ENCODE assay signal across 8 cellular contexts in the genomic region with DNA sequence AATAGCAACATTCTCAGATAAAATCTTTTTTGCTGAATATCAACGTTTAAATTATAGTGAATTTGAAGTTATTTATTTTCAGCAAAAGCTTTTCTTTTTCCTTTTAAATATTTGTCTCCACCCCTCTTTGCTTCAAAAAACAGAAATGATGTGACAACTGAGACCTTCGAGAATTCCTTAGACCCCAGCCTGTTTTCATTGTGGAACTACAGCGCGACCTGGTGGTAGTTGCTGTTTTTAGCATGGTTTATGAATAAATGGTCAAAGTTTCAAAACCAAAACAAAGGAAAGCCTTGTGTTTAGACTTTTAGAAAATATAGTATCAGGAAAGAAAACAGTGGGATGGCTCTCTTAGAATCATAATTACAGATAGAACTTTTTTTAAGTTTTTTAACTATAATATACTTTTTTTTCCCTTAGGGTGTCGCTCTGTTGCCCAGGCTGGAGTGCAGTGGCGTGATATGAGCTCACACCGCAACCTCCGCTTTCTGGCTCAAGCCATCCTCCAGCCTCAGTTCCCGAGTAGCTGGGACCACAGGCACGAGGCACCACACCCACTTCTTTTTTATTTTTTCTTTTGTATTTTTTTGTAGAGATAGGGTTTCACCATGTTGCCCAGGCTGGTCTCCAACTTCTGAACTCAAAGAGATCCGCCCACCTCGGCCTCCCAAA. TPM values are rescaled to one million over a fixed set of nuclear protein-coding genes. Genes with fewer than 3 reads are reported as not detected.
DNase-seq lines count a peak whose midpoint lies in the region; ATAC-seq, FAIRE-seq and TF ChIP-seq lines count a peak whose summit lies in the region.

No MANE protein-coding gene starts in this region.

- intact Hi-C loops in pancreas (cut with DNase I) = no loop called here

- FAIRE-seq in pancreas (lab: Jason Lieb, UNC) = peak; percentile 60

- 35 to 43% methylated on average over 12 of the region's 12 CpGs for whole genome bisulfite sequencing in pancreas, 2 donors

- H3K4me3 ChIP-seq in pancreas = no peak overlapping the region

- no peaks in the 10 kb centered on the region for H3K36me3 ChIP-seq in pancreas

- ATAC-seq in HG02973 (IDR thresholded peaks at IDR 0.05; ENCODE audit: unreplicated experiment) = peak; percentile 57
- ATAC-seq in foreskin keratinocyte = peak; percentile 55
- ATAC-seq in pancreas = peak in 3 of 4 donors; percentile 62 to 69 (median 66)
- ATAC-seq in HG02884 (IDR thresholded peaks at IDR 0.05; ENCODE audit: unreplicated experiment) = no peak

- peak; percentile 91 for TF ChIP-seq CTCF in foreskin keratinocyte (conservative IDR thresholded peaks at IDR 0.05)
- peak in 3 of 4 donors; percentile 51 to 55 (median 51) for TF ChIP-seq CTCF in pancreas (IDR thresholded peaks at IDR 0.05)

- H3K27me3 ChIP-seq in foreskin keratinocyte (no peaks in the 10 kb centered on the region), pancreas (no peaks in the 10 kb centered on the region)

- DNase-seq in NCI-H510A treated with DMSO at 0.1 percent for 48 hours (lab: John Stamatoyannopoulos, UW) (peak; percentile 38), NCI-H510A (lab: John Stamatoyannopoulos, UW) (no peak), NCI-H82 treated with DMSO at 0.1 percent for 48 hours (lab: John Stamatoyannopoulos, UW; ENCODE audit: unreplicated experiment) (peak; percentile 12), foreskin keratinocyte (peak in 1 of 2 donors; percentile 17), pancreas (peak in 4 of 6 donors; percentile 6 to 58 (median 32))
- peak; percentile 33 for DNase-seq in activated T-cell treated with anti-CD3 and anti-CD28 coated beads, Interleukin-2, amount 50 U/mL, for 1 hour

- H3K9me3 ChIP-seq in pancreas = no peaks in the 10 kb centered on the region

- no peak overlapping the region for H3K27ac ChIP-seq in foreskin keratinocyte
- H3K27ac ChIP-seq in pancreas = no peak overlapping the region

- no peaks in the 10 kb centered on the region for H3K4me1 ChIP-seq in foreskin keratinocyte
- H3K4me1 ChIP-seq in pancreas = no peaks in the 10 kb centered on the region

RNA-seq across cellular contexts. Expression of a gene that starts 26.8 kb away (rescaled TPM):
- total RNA-seq in foreskin keratinocyte = 23.3 and 26.1 TPM in 2 replicates
- 7.1 and 8.5 TPM in 2 replicates for polyA plus RNA-seq in foreskin keratinocyte
- 10 to 100 TPM; 10.5 to 19.2 (median 16.2) TPM for total RNA-seq in pancreas
- 1 to 10 TPM; 2.2 to 6.8 TPM for polyA plus RNA-seq in pancreas
